7 cellular contexts compared by ENCODE assay signal in the genomic region with DNA sequence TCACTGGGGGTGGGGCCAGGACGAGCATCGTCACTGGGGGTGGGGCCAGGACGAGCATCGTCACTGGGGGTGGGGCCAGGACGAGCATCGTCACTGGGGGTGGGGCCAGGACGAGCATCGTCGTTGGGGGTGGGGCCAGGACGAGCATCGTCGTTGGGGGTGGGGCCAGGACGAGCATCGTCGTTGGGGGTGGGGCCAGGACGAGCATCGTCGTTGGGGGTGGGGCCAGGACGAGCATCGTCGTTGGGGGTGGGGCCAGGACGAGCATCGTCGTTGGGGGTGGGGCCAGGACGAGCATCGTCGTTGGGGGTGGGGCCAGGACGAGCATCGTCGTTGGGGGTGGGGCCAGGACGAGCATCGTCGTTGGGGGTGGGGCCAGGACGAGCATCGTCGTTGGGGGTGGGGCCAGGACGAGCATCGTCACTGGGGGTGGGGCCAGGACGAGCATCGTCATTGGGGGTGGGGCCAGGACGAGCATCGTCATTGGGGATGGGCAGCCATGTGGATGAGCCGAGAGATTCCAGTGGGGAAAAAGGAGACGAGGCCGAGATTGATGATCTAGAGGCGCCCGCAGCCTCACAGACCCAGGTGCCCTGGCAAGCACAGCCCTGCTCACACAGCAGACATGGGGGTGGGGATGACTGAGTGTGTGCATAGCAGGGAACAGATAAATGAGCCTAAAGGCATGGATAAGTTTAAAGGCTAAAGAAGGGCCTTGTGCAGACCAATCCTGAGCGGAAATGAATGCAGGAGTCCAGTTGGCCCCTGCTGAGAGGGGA. TPM values are rescaled to one million over a fixed set of nuclear protein-coding genes. Genes with fewer than 3 reads are reported as not detected.
A peak's percentile ranks its signal among the peaks of the same experiment; 100 is the strongest.
DNase-seq lines count a peak whose midpoint lies in the region; ATAC-seq lines count a peak whose summit lies in the region.
"Not testable (repeated sequence)": the region's sequence is repeated elsewhere in the genome, so short reads cannot be mapped to it uniquely, and the experiment has no call there.

No MANE protein-coding gene starts in this region.

- not testable (repeated sequence) for H3K18ac ChIP-seq in trophoblast cell (ENCODE audit: low read length)

- H3K4ac ChIP-seq in trophoblast cell (ENCODE audit: low read depth, low read length) = not testable (repeated sequence)

- H4K91ac ChIP-seq in trophoblast cell (ENCODE audit: low read depth, low read length) = not testable (repeated sequence)

- H3K36me3 ChIP-seq in trophoblast cell (ENCODE audit: control insufficient read depth in 1 of 2, insufficient read depth in 2 of 2, low read length in 2 of 2) = not testable (repeated sequence)

- peaks cover 63% of the 10 kb centered on the region for H3K4me1 Mint-ChIP-seq in activated CD8-positive, alpha-beta memory T cell treated with anti-CD3 and anti-CD28 coated beads, Interleukin-2, amount 10 ng/mL, durations not matched to agents 7 days and 5 days

- H3K27ac Mint-ChIP-seq in activated CD8-positive, alpha-beta memory T cell treated with anti-CD3 and anti-CD28 coated beads, Interleukin-2, amount 10 ng/mL, durations not matched to agents 7 days and 5 days = peak overlapping the region; percentile 94

- H3K27ac ChIP-seq in caudate nucleus (ENCODE audit: low read depth, low read length); trophoblast cell (ENCODE audit: low read depth, low read length): not testable (repeated sequence)

- H3K4me2 ChIP-seq in trophoblast cell (ENCODE audit: low read length) = peak overlapping the region; percentile 22

- DNase-seq in ELF-1 (ENCODE audit: low read depth, low spot score) = peak; percentile 76
- not testable (repeated sequence) for DNase-seq in Jurkat, Clone E6-1 (ENCODE audit: low read depth, low spot score)
- DNase-seq in RPMI7951 (ENCODE audit: low read depth) = peak; percentile 78
- DNase-seq in activated CD8-positive, alpha-beta memory T cell treated with anti-CD3 and anti-CD28 coated beads, Interleukin-2, amount 10 ng/mL, durations not matched to agents 7 days and 5 days = peak; percentile 72
- DNase-seq in caudate nucleus (lab: John Stamatoyannopoulos, UW) = peak in 59 of 61 donors; percentile 2 to 95 (median 70)
- DNase-seq in left ventricle myocardium superior = peak; percentile 44
- peak; percentile 94 to 95 for DNase-seq in trophoblast cell

- not testable (repeated sequence) for H2BK5ac ChIP-seq in trophoblast cell (ENCODE audit: low read depth, low read length, poor library complexity)

- H3K9me3 Mint-ChIP-seq in activated CD8-positive, alpha-beta memory T cell treated with anti-CD3 and anti-CD28 coated beads, Interleukin-2, amount 10 ng/mL, durations not matched to agents 7 days and 5 days (ENCODE audit: low read depth) = not testable (repeated sequence)

- peaks cover 20% of the 10 kb centered on the region for H3K27me3 Mint-ChIP-seq in activated CD8-positive, alpha-beta memory T cell treated with anti-CD3 and anti-CD28 coated beads, Interleukin-2, amount 10 ng/mL, durations not matched to agents 7 days and 5 days

- ATAC-seq in activated CD8-positive, alpha-beta memory T cell treated with anti-CD3 and anti-CD28 coated beads, Interleukin-2, amount 10 ng/mL, durations not matched to agents 7 days and 5 days = peak; percentile 43
- peak; percentile 18 for ATAC-seq in left ventricle myocardium superior

- H3K9me3 ChIP-seq in trophoblast cell (ENCODE audit: insufficient read depth, low read depth, low read length) = not testable (repeated sequence)

- H4K8ac ChIP-seq in trophoblast cell (ENCODE audit: low read depth, low read length) = peak overlapping the region; percentile 29

- H2AFZ ChIP-seq in trophoblast cell (ENCODE audit: insufficient read depth, low read length, poor library complexity) = not testable (repeated sequence)

- not testable (repeated sequence) for H3K23ac ChIP-seq in trophoblast cell (ENCODE audit: low read length)

- peak overlapping the region; percentile 47 for H3K4me3 ChIP-seq in Jurkat, Clone E6-1 (ENCODE audit: low read length)
- not testable (repeated sequence) for H3K4me3 ChIP-seq in trophoblast cell (ENCODE audit: low read depth, low read length)

- intact Hi-C loops in left ventricle myocardium superior (cut with micrococcal nuclease) = not testable (repeated sequence)

- not testable (repeated sequence) for H3K9ac ChIP-seq in trophoblast cell (ENCODE audit: low read length)

- H2BK120ac ChIP-seq in trophoblast cell (ENCODE audit: insufficient read depth, low read length, poor library complexity) = peak overlapping the region; percentile 33

- not testable (repeated sequence) for H3K36me3 Mint-ChIP-seq in activated CD8-positive, alpha-beta memory T cell treated with anti-CD3 and anti-CD28 coated beads, Interleukin-2, amount 10 ng/mL, durations not matched to agents 7 days and 5 days

- CTCF ChIA-PET in activated CD8-positive, alpha-beta memory T cell treated with anti-CD3 and anti-CD28 coated beads, Interleukin-2, amount 10 ng/mL, durations not matched to agents 7 days and 5 days (lab: Charles Lee) = interaction anchor here (0.9 to 2.1 kb wide), 5 partner anchors 9 to 83 kb away, joined by 3 to 10 read pairs (median 4); partner anchors contain the start of gene RACK1

- not testable (repeated sequence) for H3K4me1 ChIP-seq in trophoblast cell (ENCODE audit: control insufficient read depth in 1 of 2, insufficient read depth in 2 of 2, low read length in 2 of 2)

- H2BK12ac ChIP-seq in trophoblast cell (ENCODE audit: low read length) = not testable (repeated sequence)

- peak overlapping the region; percentile 81 for H3K4me3 Mint-ChIP-seq in activated CD8-positive, alpha-beta memory T cell treated with anti-CD3 and anti-CD28 coated beads, Interleukin-2, amount 10 ng/mL, durations not matched to agents 7 days and 5 days

- H4K12ac ChIP-seq in trophoblast cell (ENCODE audit: low read depth, low read length) = not testable (repeated sequence)

- H3K79me1 ChIP-seq in trophoblast cell (ENCODE audit: low read length) = not testable (repeated sequence)

- H2AK5ac ChIP-seq in trophoblast cell (ENCODE audit: low read length) = not testable (repeated sequence)

- not testable (repeated sequence) for H3K79me2 ChIP-seq in trophoblast cell (ENCODE audit: control insufficient read depth, insufficient read depth, low read length, poor library complexity)

- no CpG with 5 or more reads among the region's 48 CpGs for WGBS in trophoblast cell (ENCODE audit: extremely low coverage, insufficient coverage, insufficient read length)

- H3K14ac ChIP-seq in trophoblast cell (ENCODE audit: low read length) = not testable (repeated sequence)

- H3K27me3 ChIP-seq in trophoblast cell (ENCODE audit: insufficient read depth, low read length) = not testable (repeated sequence)

RNA-seq across cellular contexts. Expression of gene OR2V2, which starts 13.6 kb away (rescaled TPM):
- polyA plus RNA-seq in Jurkat, Clone E6-1 (2012; ENCODE audit: insufficient read depth, insufficient read length) = not detected
- not detected in 2 replicates for total RNA-seq in RPMI7951 (2014; rRNA removed; shearing (Covaris generic))
- total RNA-seq in activated CD8-positive, alpha-beta memory T cell treated with anti-CD3 and anti-CD28 coated beads, Interleukin-2, amount 10 ng/mL, durations not matched to agents 7 days and 5 days = not detected
- total RNA-seq in left ventricle myocardium superior = not detected
- polyA plus RNA-seq in trophoblast cell (2013) = 0.04 TPM in 2 replicates

RNA-seq across cellular contexts. Expression of gene OR2V1, which starts 30.0 kb away (rescaled TPM):
- polyA plus RNA-seq in Jurkat, Clone E6-1 (2012; ENCODE audit: insufficient read depth, insufficient read length) = not detected
- not detected in 2 replicates for total RNA-seq in RPMI7951 (2014; rRNA removed; shearing (Covaris generic))
- total RNA-seq in activated CD8-positive, alpha-beta memory T cell treated with anti-CD3 and anti-CD28 coated beads, Interleukin-2, amount 10 ng/mL, durations not matched to agents 7 days and 5 days = not detected
- not detected for total RNA-seq in left ventricle myocardium superior
- polyA plus RNA-seq in trophoblast cell (2013) = not detected in 2 replicates

RNA-seq across cellular contexts. Expression of gene TRIM7, which starts 44.1 kb away (rescaled TPM):
- polyA plus RNA-seq in Jurkat, Clone E6-1 (2012; ENCODE audit: insufficient read depth, insufficient read length) = not detected
- total RNA-seq in RPMI7951 (2014; rRNA removed; shearing (Covaris generic)) = 16.1 and 20.6 TPM in 2 replicates
- 1 to 10 TPM; 1.6 to 1.7 TPM for total RNA-seq in activated CD8-positive, alpha-beta memory T cell treated with anti-CD3 and anti-CD28 coated beads, Interleukin-2, amount 10 ng/mL, durations not matched to agents 7 days and 5 days
- 20.0 TPM for total RNA-seq in left ventricle myocardium superior
- polyA plus RNA-seq in trophoblast cell (2013) = 0.04 and 0.07 TPM in 2 replicates
